In genomic region chr5:179796877-179797608, GRCh38 we compare ENCODE assay signal across 9 cellular contexts. TPM values are rescaled to one million over a fixed set of nuclear protein-coding genes. Genes with fewer than 3 reads are reported as not detected.
DNase-seq lines count a peak whose midpoint lies in the region; ATAC-seq, FAIRE-seq and TF ChIP-seq lines count a peak whose summit lies in the region.
"Had no signal": no experiment of that assay in that cellular context is flagged by ENCODE, and none has a peak within 500 bp of the region (broad histone marks: within the 10 kb centered on the region; RNA-seq: fewer than 3 reads in every experiment).

No MANE protein-coding gene starts in this region.

- TF ChIP-seq CTCF in HFFc6 (IDR thresholded peaks at IDR 0.05) (no peak), MCF 10A (IDR thresholded peaks at IDR 0.05; ENCODE audit: unreplicated experiment) (no peak)

- no TSS peak for BruUV-seq in MCF 10A (replicated peaks; lab: Mats Ljungman, UMichigan)

- H3K9me3 ChIP-seq in naive thymus-derived CD4-positive, alpha-beta T cell (ENCODE audit: control insufficient read depth in 2 of 3, low read length in 3 of 3), result no peaks in the 10 kb centered on the region

- no peaks in the 10 kb centered on the region for H3K27me3 ChIP-seq in naive thymus-derived CD4-positive, alpha-beta T cell (ENCODE audit: control insufficient read depth in 2 of 2, insufficient read depth in 2 of 2, low read length in 2 of 2)

- DNase-seq in 8988T (peak; percentile 49), HFFc6 (no peak), MCF 10A (ENCODE audit: unreplicated experiment) (no peak), GM12892 (ENCODE audit: insufficient read length) (no peak)
- no peak for DNase-seq in naive thymus-derived CD4-positive, alpha-beta T cell

- H3K4me1 Mint-ChIP-seq in HFFc6 (ENCODE audit: low read depth) (peaks cover 7% of the 10 kb centered on the region), MCF 10A (ENCODE audit: insufficient read depth, unreplicated experiment) (peaks cover 8% of the 10 kb centered on the region)
- H3K4me1 Mint-ChIP-seq in naive thymus-derived CD4-positive, alpha-beta T cell, result peaks cover 23 to 37% (median 34%) of the 10 kb centered on the region in 7 donors

- peaks cover 0 to 21% (median 0%) of the 10 kb centered on the region in 3 experiments for H3K36me3 ChIP-seq in naive thymus-derived CD4-positive, alpha-beta T cell (ENCODE audit: control insufficient read depth in 2 of 3, insufficient read depth in 3 of 3, low read length in 3 of 3)

- no peak for ATAC-seq in naive thymus-derived CD4-positive, alpha-beta T cell
- no peak for ATAC-seq in GM19351 (IDR thresholded peaks at IDR 0.05; ENCODE audit: unreplicated experiment)
- no peak for ATAC-seq in HG03442 (IDR thresholded peaks at IDR 0.05; ENCODE audit: unreplicated experiment)
- ATAC-seq in GM18907 (IDR thresholded peaks at IDR 0.05; ENCODE audit: unreplicated experiment), result no peak

- intact Hi-C loops in MCF 10A (cut with micrococcal nuclease), result loop anchor here (1.0 to 2.0 kb wide), 3 partner anchors 34 to 110 kb away; partner anchors contain the start of genes MAML1 and TBC1D9B
- intact Hi-C loops in naive thymus-derived CD4-positive, alpha-beta T cell (cut with micrococcal nuclease), result loop anchor here (1.0 to 5.0 kb wide), 11 partner anchors 8 to 1645 kb away; partner anchors contain the start of genes CANX (in 2 of the 2), MAML1 (in 2 of the 2), HNRNPH1 (in 1 of the 2) and MGAT4B (in 1 of the 2)

- POLR2A ChIA-PET in MCF 10A (lab: Yijun Ruan, JAX), result interaction anchor here (0.6 to 4.8 kb wide), 17 partner anchors 9 to 238 kb away, joined by 3 to 37 read pairs (median 5); partner anchors contain the start of genes HNRNPH1, MAML1, MRNIP and SQSTM1
- POLR2A ChIA-PET in naive thymus-derived CD4-positive, alpha-beta T cell (lab: Charles Lee), result interaction anchor here (0.9 to 2.9 kb wide), 6 partner anchors 9 to 173 kb away, joined by 3 to 8 read pairs (median 6); partner anchors contain the start of genes HNRNPH1, MAML1 and TBC1D9B

- peaks cover 10% of the 10 kb centered on the region; the same call in 1 of the 2 replicates for H3K36me3 Mint-ChIP-seq in HFFc6 (ENCODE audit: low read depth)
- peaks cover 44% of the 10 kb centered on the region for H3K36me3 Mint-ChIP-seq in MCF 10A (ENCODE audit: insufficient read depth, unreplicated experiment)
- peaks cover 0 to 9% (median 3%) of the 10 kb centered on the region in 5 donors for H3K36me3 Mint-ChIP-seq in naive thymus-derived CD4-positive, alpha-beta T cell

- H3K27me3 Mint-ChIP-seq in HFFc6 (ENCODE audit: insufficient read depth), result peaks cover 1% of the 10 kb centered on the region; the same call in 1 of the 2 replicates
- no peaks in the 10 kb centered on the region for H3K27me3 Mint-ChIP-seq in MCF 10A (ENCODE audit: insufficient read depth, unreplicated experiment)
- H3K27me3 Mint-ChIP-seq in naive thymus-derived CD4-positive, alpha-beta T cell, result no peaks in the 10 kb centered on the region

- peaks cover 24 to 28% of the 10 kb centered on the region in 2 donors for H3K4me1 ChIP-seq in naive thymus-derived CD4-positive, alpha-beta T cell (ENCODE audit: control insufficient read depth in 2 of 2, insufficient read depth in 2 of 2, low read length in 2 of 2)

- no peak for FAIRE-seq in GM12892 (lab: Jason Lieb, UNC)
- FAIRE-seq: TTC549 had no signal

- H3K27ac ChIP-seq in naive thymus-derived CD4-positive, alpha-beta T cell (ENCODE audit: low read depth, low read length), result no peak overlapping the region

- H3K4me3 ChIP-seq in naive thymus-derived CD4-positive, alpha-beta T cell (ENCODE audit: low read length), result no peak overlapping the region

- H3K27ac Mint-ChIP-seq in HFFc6 (peak overlapping the region; percentile 15), MCF 10A (ENCODE audit: low read depth, unreplicated experiment) (peak overlapping the region; percentile 26)
- H3K27ac Mint-ChIP-seq in naive thymus-derived CD4-positive, alpha-beta T cell, result peak overlapping the region in 6 of 9 donors; percentile 17 to 80 (median 34)

- CTCF ChIA-PET in MCF 10A (lab: Yijun Ruan, JAX), result interaction anchor here (0.5 to 3.6 kb wide), 20 partner anchors 9 to 205 kb away, joined by 3 to 42 read pairs (median 3); partner anchors contain the start of genes CBY3 and SQSTM1
- CTCF ChIA-PET in naive thymus-derived CD4-positive, alpha-beta T cell (lab: Charles Lee), result interaction anchor here (0.7 to 4.3 kb wide), 4 partner anchors 34 to 178 kb away, joined by 3 to 36 read pairs (median 3); no protein-coding TSS in a partner anchor

- H3K4me3 Mint-ChIP-seq in HFFc6 (peak overlapping the region; percentile 62), MCF 10A (ENCODE audit: unreplicated experiment) (peak overlapping the region; percentile 71)
- peak overlapping the region; percentile 35 to 78 (median 60) for H3K4me3 Mint-ChIP-seq in naive thymus-derived CD4-positive, alpha-beta T cell

- no peak for TF ChIP-seq POLR2A in GM12892 (IDR thresholded peaks at IDR 0.05; ENCODE audit: low read depth, low read length)

- H3K9me3 Mint-ChIP-seq in HFFc6 (no peaks in the 10 kb centered on the region), MCF 10A (ENCODE audit: unreplicated experiment) (no peaks in the 10 kb centered on the region)
- H3K9me3 Mint-ChIP-seq in naive thymus-derived CD4-positive, alpha-beta T cell, result peaks cover 0 to 5% (median 0%) of the 10 kb centered on the region in 11 donors

RNA-seq across cellular contexts. Expression of gene LTC4S, which starts 3.3 kb away (rescaled TPM):
- total RNA-seq in HFFc6 (2021; fragmentation: NEBNext Ultra II Directional; extraction: Animal tissue kit (Norgen Biotek cat#: 25700)), result not detected
- total RNA-seq in MCF 10A (2022), result 2.1 and 2.2 TPM in 2 replicates
- 1 to 10 TPM; 2.0 to 8.1 (median 6.0) TPM for total RNA-seq in naive thymus-derived CD4-positive, alpha-beta T cell
- 1 to 10 TPM in 1 of 2 donors, under 1 TPM in 1; 0.97 to 1.2 TPM for polyA plus RNA-seq in naive thymus-derived CD4-positive, alpha-beta T cell
- polyA plus RNA-seq in GM12892 (2012; ENCODE audit: missing spikeins), result not detected

RNA-seq across cellular contexts. Expression of gene MGAT4B, which starts 9.6 kb away (rescaled TPM):
- total RNA-seq in HFFc6 (2021; fragmentation: NEBNext Ultra II Directional; extraction: Animal tissue kit (Norgen Biotek cat#: 25700)), result 100 to 1,000 TPM; 129 to 166 (median 148) TPM
- 153 and 198 TPM in 2 replicates for total RNA-seq in MCF 10A (2022)
- 100 to 1,000 TPM in 4 of 5 experiments, 10 to 100 TPM in 1; 98.3 to 143 (median 118) TPM for total RNA-seq in naive thymus-derived CD4-positive, alpha-beta T cell
- 10 to 100 TPM; 12.3 to 19.0 TPM for polyA plus RNA-seq in naive thymus-derived CD4-positive, alpha-beta T cell
- polyA plus RNA-seq in GM12892 (2012; ENCODE audit: missing spikeins), result 51.3 TPM

RNA-seq across cellular contexts. Expression of gene SQSTM1, which starts 23.7 kb away (rescaled TPM):
- 100 to 1,000 TPM; 188 to 282 (median 280) TPM for total RNA-seq in HFFc6 (2021; fragmentation: NEBNext Ultra II Directional; extraction: Animal tissue kit (Norgen Biotek cat#: 25700))
- total RNA-seq in MCF 10A (2022), result 612 and 1,251 TPM in 2 replicates
- 100 to 1,000 TPM; 173 to 309 (median 233) TPM for total RNA-seq in naive thymus-derived CD4-positive, alpha-beta T cell
- 100 to 1,000 TPM; 129 to 178 TPM for polyA plus RNA-seq in naive thymus-derived CD4-positive, alpha-beta T cell
- polyA plus RNA-seq in GM12892 (2012; ENCODE audit: missing spikeins), result 58.6 TPM
